In the genomic region with DNA sequence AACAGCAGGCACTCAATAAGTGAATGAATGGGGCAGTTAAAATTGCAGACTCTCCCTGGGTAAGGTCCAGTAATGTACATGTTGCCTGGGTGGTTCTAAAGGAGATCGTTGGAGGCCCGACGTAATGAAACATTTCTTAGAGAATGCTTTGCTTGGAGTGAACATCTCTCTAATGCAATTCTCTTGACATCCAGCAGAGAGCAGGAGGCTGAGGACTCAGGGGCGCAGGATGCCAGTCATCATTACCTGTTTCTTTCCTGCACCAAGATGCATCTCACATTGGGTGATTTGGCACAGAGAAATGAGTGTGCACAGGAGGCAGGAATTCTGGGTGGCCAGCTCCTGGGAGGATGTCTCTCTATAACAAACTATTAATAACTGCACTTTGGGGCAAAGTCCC, we compare ENCODE assay signal across 11 cellular contexts.
DNase-seq lines count a peak whose midpoint lies in the region; ATAC-seq and TF ChIP-seq lines count a peak whose summit lies in the region.
"Had no signal": no experiment of that assay in that cellular context is flagged by ENCODE, and none has a peak within 500 bp of the region (broad histone marks: within the 10 kb centered on the region; RNA-seq: fewer than 3 reads in every experiment).

No MANE protein-coding gene starts in this region.

- DNase-seq in GM20000 (ENCODE audit: low spot score) (peak; percentile 21), OCI-LY7 (ENCODE audit: low spot score) (peak; percentile 10), islet precursor cell (peak; percentile 49), NCI-H2029 (lab: John Stamatoyannopoulos, UW) (no peak)
- DNase-seq in central memory CD4-positive, alpha-beta T cell: no peak
- DNase-seq in effector CD4-positive, alpha-beta T cell: no peak
- DNase-seq: activated naive CD8-positive, alpha-beta T cell treated with anti-CD3 and anti-CD28 coated beads, Interleukin-2, amount 10 ng/mL, durations not matched to agents 7 days and 5 days; NCI-H2081; T1000 had no signal

- no peak overlapping the region for H3K27ac ChIP-seq in DOHH2 (ENCODE audit: low read depth, low read length)
- H3K27ac ChIP-seq in OCI-LY7 (ENCODE audit: low read depth, low read length, poor library complexity, severe bottlenecking): no peak overlapping the region

- H3K9me2 ChIP-seq in DOHH2 (replicated peaks; ENCODE audit: control insufficient read depth, low read length): no peaks in the 10 kb centered on the region
- no peaks in the 10 kb centered on the region for H3K9me2 ChIP-seq in OCI-LY7 (ENCODE audit: insufficient read depth, low read length)

- no TSS peak for BruUV-seq in OCI-LY7 (replicated peaks; lab: Mats Ljungman, UMichigan)

- H3K4me1 ChIP-seq in DOHH2 (ENCODE audit: control insufficient read depth, low read length) (no peaks in the 10 kb centered on the region), OCI-LY7 (ENCODE audit: insufficient read depth, low read length, poor library complexity, severe bottlenecking) (no peaks in the 10 kb centered on the region)

- no peaks in the 10 kb centered on the region for H3K36me3 ChIP-seq in DOHH2 (ENCODE audit: control insufficient read depth, low read length)
- H3K36me3 ChIP-seq in OCI-LY7 (ENCODE audit: insufficient read depth, low read length): no peaks in the 10 kb centered on the region

- CTCF ChIA-PET in OCI-LY7 (lab: Charles Lee; ENCODE audit: unreplicated experiment): no interaction called here

- no peak overlapping the region for H3K4me2 ChIP-seq in DOHH2 (ENCODE audit: low read length)
- no peak overlapping the region for H3K4me2 ChIP-seq in OCI-LY7 (ENCODE audit: low read length)

- H4K20me1 ChIP-seq in DOHH2 (ENCODE audit: control insufficient read depth, insufficient read depth, low read depth, low read length) (no peaks in the 10 kb centered on the region), OCI-LY7 (ENCODE audit: insufficient read depth, low read length) (no peaks in the 10 kb centered on the region)

- POLR2A ChIA-PET in OCI-LY7 (lab: Charles Lee): no interaction called here

- TF ChIP-seq CTCF in DOHH2 (IDR thresholded peaks at IDR 0.05; ENCODE audit: low read depth, low read length, poor library complexity, severe bottlenecking): peak; percentile 43
- TF ChIP-seq CTCF in GM20000 (IDR thresholded peaks at IDR 0.05; ENCODE audit: extremely low read depth, missing control alignments): no peak
- peak; percentile 57 for TF ChIP-seq CTCF in OCI-LY7 (conservative IDR thresholded peaks at IDR 0.05; ENCODE audit: low read length)

- H3F3A ChIP-seq in DOHH2 (ENCODE audit: control insufficient read depth, insufficient read depth): no peaks in the 10 kb centered on the region

- intact Hi-C loops in OCI-LY7 (cut with micrococcal nuclease; ENCODE audit: unreplicated experiment): no loop called here

- H3K9me3 ChIP-seq in DOHH2 (ENCODE audit: control insufficient read depth, insufficient read depth, low read length) (no peaks in the 10 kb centered on the region), OCI-LY7 (ENCODE audit: low read length) (no peaks in the 10 kb centered on the region)

- H2AFZ ChIP-seq in OCI-LY7 (ENCODE audit: low read length): no peak overlapping the region

- no peaks in the 10 kb centered on the region for H3K27me3 ChIP-seq in DOHH2 (ENCODE audit: control insufficient read depth, low read length)

- H3K4me3 ChIP-seq in DOHH2 (ENCODE audit: low read length) (no peak overlapping the region), OCI-LY7 (ENCODE audit: low read depth, low read length, poor library complexity, severe bottlenecking) (no peak overlapping the region)

- ATAC-seq in HG03025 (IDR thresholded peaks at IDR 0.05; ENCODE audit: low FRiP score, unreplicated experiment): no peak

- no peaks in the 10 kb centered on the region for H3K79me2 ChIP-seq in DOHH2 (ENCODE audit: control insufficient read depth, low read length)
- H3K79me2 ChIP-seq in OCI-LY7 (ENCODE audit: insufficient read depth, low read depth, low read length): no peaks in the 10 kb centered on the region

Comparison
In these comparisons a context has a peak if more than half of its experiments do, and no peak if none do; other contexts are left out.
1. DNase-seq: peak in GM20000 (single experiment), OCI-LY7 (single experiment) and islet precursor cell (single experiment); none in central memory CD4-positive, alpha-beta T cell (single experiment), effector CD4-positive, alpha-beta T cell (single experiment) and NCI-H2029 (single experiment).